ENCODE assay signal across 30 cellular contexts in the genomic region with DNA sequence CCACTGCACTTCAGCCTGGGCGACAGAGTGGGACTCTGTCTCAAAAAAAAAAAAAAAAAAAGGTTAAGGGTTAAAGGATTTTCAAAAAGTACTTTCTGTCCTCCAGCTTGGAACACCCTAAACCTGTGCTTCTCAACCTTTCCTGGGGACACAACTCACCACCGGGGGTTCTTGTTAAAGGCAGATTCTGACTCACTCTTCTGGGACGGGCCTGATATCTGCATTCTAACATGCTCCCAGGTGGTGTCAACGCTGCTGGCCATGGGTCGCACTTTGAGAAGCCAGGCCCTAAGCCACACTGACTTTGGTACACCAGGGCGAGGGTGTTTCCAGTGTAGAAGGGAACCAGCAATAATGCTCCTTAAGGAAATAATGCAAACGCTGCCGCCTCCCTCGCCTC. TPM values are rescaled to one million over a fixed set of nuclear protein-coding genes. Genes with fewer than 3 reads are reported as not detected.
DNase-seq lines count a peak whose midpoint lies in the region; ATAC-seq and TF ChIP-seq lines count a peak whose summit lies in the region.
"Had no signal": no experiment of that assay in that cellular context is flagged by ENCODE, and none has a peak within 500 bp of the region (broad histone marks: within the 10 kb centered on the region; RNA-seq: fewer than 3 reads in every experiment).

No MANE protein-coding gene starts in this region.

- peak overlapping the region in 3 of 4 donors; percentile 2 to 61 (median 48) for H3K27ac ChIP-seq in gastroesophageal sphincter
- H3K27ac ChIP-seq in sigmoid colon: peak overlapping the region; percentile 20 to 85 (median 78)
- H3K27ac ChIP-seq: pancreas, PC-9, right atrium auricular region, thoracic aorta had no signal

- no peaks in the 10 kb centered on the region; the same call in 1 of the 2 replicates for H3K27me3 Mint-ChIP-seq in WTC11 (ENCODE audit: low read depth)
- H3K27me3 Mint-ChIP-seq: activated CD4-positive, alpha-beta T cell treated with anti-CD3 and anti-CD28 coated beads, Interleukin-2, amount 10 ng/mL, durations not matched to agents 7 days and 5 days; activated CD8-positive, alpha-beta memory T cell treated with anti-CD3 and anti-CD28 coated beads, Interleukin-2, amount 10 ng/mL, durations not matched to agents 7 days and 5 days; CD4-positive, alpha-beta T cell had no signal

- POLR2A ChIA-PET in WTC11 (lab: Charles Lee): interaction anchor here (0.6 kb wide), 1 partner anchor 962 kb away, joined by 9 read pairs; no protein-coding TSS in a partner anchor

- H3K4me3 ChIP-seq in gastroesophageal sphincter (no peak overlapping the region), sigmoid colon (no peak overlapping the region)
- H3K4me3 ChIP-seq: dorsolateral prefrontal cortex, K562, pancreas, PC-9, right atrium auricular region, SJCRH30, thoracic aorta had no signal

- H3K9me3 ChIP-seq in gastroesophageal sphincter: peaks cover 0 to 7% (median 0%) of the 10 kb centered on the region in 3 donors
- H3K9me3 ChIP-seq in sigmoid colon: no peaks in the 10 kb centered on the region
- H3K9me3 ChIP-seq: pancreas had no signal

- 0 out of 2 replicates have a peak overlapping the region, but pooled peaks have one; percentile 59 for H3K27ac Mint-ChIP-seq in WTC11
- H3K27ac Mint-ChIP-seq: activated CD4-positive, alpha-beta T cell treated with anti-CD3 and anti-CD28 coated beads, Interleukin-2, amount 10 ng/mL, durations not matched to agents 7 days and 5 days; activated CD8-positive, alpha-beta memory T cell treated with anti-CD3 and anti-CD28 coated beads, Interleukin-2, amount 10 ng/mL, durations not matched to agents 7 days and 5 days; activated T-cell treated with anti-CD3 and anti-CD28 coated beads, Interleukin-2, amount 50 U/mL, for 72 hours; CD4-positive, alpha-beta T cell; natural killer cell treated with Interleukin-12 subunit alpha and Interleukin-12 subunit beta and Interleukin-15 and Interleukin-18, amount 100 ng/mL, for 72 hours; T-helper 1 cell treated with Interleukin-12 subunit alpha and Interleukin-12 subunit beta and Interleukin-4 antibody, amounts not matched to agents 30 μg/mL and 1 μg/mL, for 36 hours had no signal

- TF ChIP-seq CTCF in WTC11 (IDR thresholded peaks at IDR 0.05) (no peak), gastroesophageal sphincter (IDR thresholded peaks at IDR 0.05) (no peak), sigmoid colon (IDR thresholded peaks at IDR 0.05) (no peak)

- TF ChIP-seq EP300 in gastroesophageal sphincter (IDR thresholded peaks at IDR 0.05) (no peak), sigmoid colon (IDR thresholded peaks at IDR 0.05) (no peak)

- H3K36me3 Mint-ChIP-seq in WTC11: peaks cover 4% of the 10 kb centered on the region

- intact Hi-C loops in sigmoid colon (cut with DNase I): no loop called here

- ATAC-seq in WTC11 (0 out of 2 replicates have a peak, but pooled peaks have one; percentile 25), gastroesophageal sphincter (no peak), GM18858 (IDR thresholded peaks at IDR 0.05; ENCODE audit: unreplicated experiment) (no peak), GM18517 (IDR thresholded peaks at IDR 0.05; ENCODE audit: unreplicated experiment) (no peak)
- ATAC-seq: activated CD8-positive, alpha-beta memory T cell treated with anti-CD3 and anti-CD28 coated beads, Interleukin-2, amount 10 ng/mL, durations not matched to agents 7 days and 5 days; activated T-cell treated with anti-CD3 and anti-CD28 coated beads, Interleukin-2, amount 50 U/mL, for 72 hours; K562; left colon; natural killer cell treated with Interleukin-12 subunit alpha and Interleukin-12 subunit beta and Interleukin-15 and Interleukin-18, amount 100 ng/mL, for 72 hours; pancreas had no signal

- H3K4me1 ChIP-seq in gastroesophageal sphincter: peaks cover 0 to 69% (median 6%) of the 10 kb centered on the region in 3 donors
- H3K4me1 ChIP-seq in sigmoid colon: peaks cover 0 to 77% (median 65%) of the 10 kb centered on the region in 4 donors

- TF ChIP-seq POLR2A in gastroesophageal sphincter (IDR thresholded peaks at IDR 0.05): no peak
- TF ChIP-seq POLR2A in sigmoid colon (IDR thresholded peaks at IDR 0.05): no peak

- peak; percentile 43 for DNase-seq in ELR (ENCODE audit: low read depth)
- no peak for DNase-seq in WTC11 (ENCODE audit: low spot score)
- no peak for DNase-seq in sigmoid colon
- no peak for DNase-seq in NCI-H446 (lab: John Stamatoyannopoulos, UW)
- DNase-seq: activated CD4-positive, alpha-beta T cell treated with anti-CD3 and anti-CD28 coated beads, Interleukin-2, amount 10 ng/mL, durations not matched to agents 7 days and 5 days; activated CD8-positive, alpha-beta memory T cell treated with anti-CD3 and anti-CD28 coated beads, Interleukin-2, amount 10 ng/mL, durations not matched to agents 7 days and 5 days; activated naive CD4-positive, alpha-beta T cell treated with Interleukin-2 at 50 U/mL for 16 hours; activated T-cell treated with anti-CD3 and anti-CD28 coated beads, Interleukin-2, amount 50 U/mL, for 72 hours; amniotic stem cell; caudate nucleus; CD4-positive, alpha-beta T cell; dorsolateral prefrontal cortex; GOT3; left colon; NCI-H1436; NCI-H510A treated with DMSO at 0.1 percent for 48 hours; pancreas; PC-9; SJCRH30; stimulated activated CD4-positive, alpha-beta T cell treated with anti-CD3 and anti-CD28 coated beads, Interleukin-4, amount 100 ng/mL, for 4 hours; stimulated activated naive CD4-positive, alpha-beta T cell treated with Interleukin-2 at 50 U/mL for 16 hours; WERI-Rb-1 had no signal

- peaks cover 6% of the 10 kb centered on the region for H3K9me3 Mint-ChIP-seq in WTC11
- H3K9me3 Mint-ChIP-seq: activated CD4-positive, alpha-beta T cell treated with anti-CD3 and anti-CD28 coated beads, Interleukin-2, amount 10 ng/mL, durations not matched to agents 7 days and 5 days; CD4-positive, alpha-beta T cell; natural killer cell treated with Interleukin-12 subunit alpha and Interleukin-12 subunit beta and Interleukin-15 and Interleukin-18, amount 100 ng/mL, for 72 hours had no signal

- CTCF ChIA-PET in WTC11 (lab: Charles Lee): interaction anchor here (0.6 to 1.1 kb wide), 4 partner anchors 17 to 94 kb away, joined by 3 to 5 read pairs (median 3); no protein-coding TSS in a partner anchor

- no peak overlapping the region for H3K4me3 Mint-ChIP-seq in WTC11
- H3K4me3 Mint-ChIP-seq: activated CD4-positive, alpha-beta T cell treated with anti-CD3 and anti-CD28 coated beads, Interleukin-2, amount 10 ng/mL, durations not matched to agents 7 days and 5 days; activated CD8-positive, alpha-beta memory T cell treated with anti-CD3 and anti-CD28 coated beads, Interleukin-2, amount 10 ng/mL, durations not matched to agents 7 days and 5 days; activated T-cell treated with anti-CD3 and anti-CD28 coated beads, Interleukin-2, amount 50 U/mL, for 72 hours; CD4-positive, alpha-beta T cell; natural killer cell treated with Interleukin-12 subunit alpha and Interleukin-12 subunit beta and Interleukin-15 and Interleukin-18, amount 100 ng/mL, for 72 hours; T-helper 1 cell treated with Interleukin-12 subunit alpha and Interleukin-12 subunit beta and Interleukin-4 antibody, amounts not matched to agents 30 μg/mL and 1 μg/mL, for 36 hours had no signal

- H3K36me3 ChIP-seq in gastroesophageal sphincter (no peaks in the 10 kb centered on the region), sigmoid colon (no peaks in the 10 kb centered on the region)
- H3K36me3 ChIP-seq: pancreas, right atrium auricular region, SJCRH30, thoracic aorta, WERI-Rb-1 had no signal

- peaks cover 59% of the 10 kb centered on the region for H3K4me1 Mint-ChIP-seq in WTC11
- H3K4me1 Mint-ChIP-seq: activated CD8-positive, alpha-beta memory T cell treated with anti-CD3 and anti-CD28 coated beads, Interleukin-2, amount 10 ng/mL, durations not matched to agents 7 days and 5 days had no signal

- H3K27me3 ChIP-seq in gastroesophageal sphincter (no peaks in the 10 kb centered on the region), sigmoid colon (no peaks in the 10 kb centered on the region)
- H3K27me3 ChIP-seq: dorsolateral prefrontal cortex, pancreas, right atrium auricular region, SJCRH30 had no signal

- WGBS in gastroesophageal sphincter (ENCODE audit: low coverage in 1 of 2), 2 donors: 60 to 83% methylated on average over 2 to 4 of the region's 9 CpGs
- WGBS in sigmoid colon, 2 donors: 87 to 92% methylated on average over 9 of the region's 9 CpGs

TF ChIP-seq in WTC11, 78 proteins besides CTCF, POLR2A, EP300 and RAD21 (continues in another document):
- TF ChIP-seq IRF2 (CRISPR knock-in tag; IDR thresholded peaks at IDR 0.05; ENCODE audit: borderline replicate concordance, low read depth): no peak
- TF ChIP-seq, protein P1, sequence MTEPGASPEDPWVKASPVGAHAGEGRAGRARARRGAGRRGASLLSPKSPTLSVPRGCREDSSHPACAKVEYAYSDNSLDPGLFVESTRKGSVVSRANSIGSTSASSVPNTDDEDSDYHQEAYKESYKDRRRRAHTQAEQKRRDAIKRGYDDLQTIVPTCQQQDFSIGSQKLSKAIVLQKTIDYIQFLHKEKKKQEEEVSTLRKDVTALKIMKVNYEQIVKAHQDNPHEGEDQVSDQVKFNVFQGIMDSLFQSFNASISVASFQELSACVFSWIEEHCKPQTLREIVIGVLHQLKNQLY (CRISPR knock-in tag; IDR thresholded peaks at IDR 0.05): no peak
- TF ChIP-seq, protein P2, sequence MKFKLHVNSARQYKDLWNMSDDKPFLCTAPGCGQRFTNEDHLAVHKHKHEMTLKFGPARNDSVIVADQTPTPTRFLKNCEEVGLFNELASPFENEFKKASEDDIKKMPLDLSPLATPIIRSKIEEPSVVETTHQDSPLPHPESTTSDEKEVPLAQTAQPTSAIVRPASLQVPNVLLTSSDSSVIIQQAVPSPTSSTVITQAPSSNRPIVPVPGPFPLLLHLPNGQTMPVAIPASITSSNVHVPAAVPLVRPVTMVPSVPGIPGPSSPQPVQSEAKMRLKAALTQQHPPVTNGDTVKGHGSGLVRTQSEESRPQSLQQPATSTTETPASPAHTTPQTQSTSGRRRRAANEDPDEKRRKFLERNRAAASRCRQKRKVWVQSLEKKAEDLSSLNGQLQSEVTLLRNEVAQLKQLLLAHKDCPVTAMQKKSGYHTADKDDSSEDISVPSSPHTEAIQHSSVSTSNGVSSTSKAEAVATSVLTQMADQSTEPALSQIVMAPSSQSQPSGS (CRISPR knock-in tag; IDR thresholded peaks at IDR 0.05; ENCODE audit: borderline replicate concordance, low read depth): no peak

RNA-seq across cellular contexts. Expression of a gene that starts 46.1 kb away (rescaled TPM):
- total RNA-seq in WTC11 (2021) (17.6 to 23.6 TPM (median 18.0 TPM) in 3 replicates), gastroesophageal sphincter (10 to 100 TPM; 32.0 to 79.7 (median 48.1) TPM), sigmoid colon (10 to 100 TPM; 24.0 to 51.3 (median 38.2) TPM)
- polyA plus RNA-seq in sigmoid colon: 10 to 100 TPM in 1 of 3 donors, 1 to 10 TPM in 2; 7.6 to 14.5 (median 9.6) TPM
